Comparison of ENCODE assay signal across 26 cellular contexts in the genomic region with DNA sequence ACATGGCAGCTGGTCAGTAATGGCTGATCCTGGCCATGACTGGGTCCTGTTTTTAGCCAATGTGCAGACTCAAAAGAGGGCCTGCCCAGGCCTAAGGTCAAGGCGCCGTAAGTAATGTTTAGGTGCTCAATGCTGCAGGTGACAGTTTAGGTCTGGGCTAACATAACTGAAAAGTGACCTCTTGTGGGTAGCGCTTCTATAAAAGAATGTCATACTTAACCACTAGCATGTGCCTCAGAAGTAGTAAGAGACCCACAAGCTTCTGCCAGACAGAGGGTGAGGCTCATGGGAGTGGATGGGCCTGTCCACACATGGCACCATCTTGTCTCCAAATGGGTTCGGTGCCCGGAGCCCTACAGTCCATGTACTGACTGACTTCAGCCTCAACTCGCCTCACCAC.
"Had no signal": no experiment of that assay in that cellular context is flagged by ENCODE, and none has a peak within 500 bp of the region (broad histone marks: within the 10 kb centered on the region; RNA-seq: fewer than 3 reads in every experiment).

No MANE protein-coding gene starts in this region.

- H3K27ac ChIP-seq: breast epithelium, SJSA1 had no signal

- DNase-seq: activated CD4-positive, alpha-beta T cell treated with anti-CD3 and anti-CD28 coated beads for 48 hours; activated CD4-positive, alpha-beta T cell treated with anti-CD3 and anti-CD28 coated beads, Interleukin-2, amount 50 U/mL, for 4 hours; activated CD4-positive, CD25-positive, alpha-beta regulatory T cell treated with anti-CD3 and anti-CD28 coated beads, Interleukin-2, amount 50 U/mL, for 72 hours; activated CD8-positive, alpha-beta memory T cell treated with anti-CD3 and anti-CD28 coated beads, Interleukin-2, amount 10 ng/mL, durations not matched to agents 7 days and 5 days; activated effector memory CD4-positive, alpha-beta T cell treated with Interleukin-2 at 50 U/mL for 16 hours; activated naive CD4-positive, alpha-beta T cell; activated T-cell treated with anti-CD3 and anti-CD28 coated beads, Interleukin-2, amount 50 U/mL, for 24 hours; aorta; caudate nucleus; Kasumi-1; NCI-H1417; NCI-H2029; NCI-H2107; NCI-H2171 treated with DMSO at 0.1 percent for 48 hours; NCI-H226; NCI-H526; NCI-H774; Peyer's patch; SHP77 had no signal

- H3K4me1 ChIP-seq: breast epithelium, Peyer's patch had no signal

- H3K4me3 ChIP-seq: breast epithelium, Peyer's patch, SJSA1 had no signal

- ATAC-seq: activated CD8-positive, alpha-beta memory T cell treated with anti-CD3 and anti-CD28 coated beads, Interleukin-2, amount 10 ng/mL, durations not matched to agents 7 days and 5 days; SK-N-SH treated with all-trans-retinoic acid at 6 μM for 48 hours; WTC11 had no signal

- H3K36me3 Mint-ChIP-seq: WTC11 had no signal

- H3K27me3 ChIP-seq: breast epithelium, Peyer's patch, SJSA1 had no signal

- H3K36me3 ChIP-seq: breast epithelium had no signal

- H3K27me3 Mint-ChIP-seq: activated CD8-positive, alpha-beta memory T cell treated with anti-CD3 and anti-CD28 coated beads, Interleukin-2, amount 10 ng/mL, durations not matched to agents 7 days and 5 days; activated naive CD4-positive, alpha-beta T cell treated with anti-CD3 and anti-CD28 coated beads, Interleukin-2, amount 50 U/mL, for 24 hours; activated T-cell treated with anti-CD3 and anti-CD28 coated beads, Interleukin-2, amount 50 U/mL, for 24 hours had no signal

- H3K4me3 Mint-ChIP-seq: activated CD8-positive, alpha-beta memory T cell treated with anti-CD3 and anti-CD28 coated beads, Interleukin-2, amount 10 ng/mL, durations not matched to agents 7 days and 5 days; activated naive CD4-positive, alpha-beta T cell treated with anti-CD3 and anti-CD28 coated beads, Interleukin-2, amount 50 U/mL, for 24 hours; activated T-cell treated with anti-CD3 and anti-CD28 coated beads, Interleukin-2, amount 50 U/mL, for 24 hours; activated T-helper 1 cell treated with anti-CD3 and anti-CD28 coated beads, Interleukin-12 subunit alpha, Interleukin-12 subunit beta, Interleukin-2, Interleukin-4 antibody, amounts not matched to agents 30 ng/mL and 10 ng/mL and 1 ng/mL, durations not matched to agents 14 hours and 24 hours and 36 hours; T-helper 1 cell treated with Interleukin-12 subunit alpha and Interleukin-12 subunit beta and Interleukin-4 antibody, amounts not matched to agents 30 μg/mL and 1 μg/mL, for 36 hours; WTC11 had no signal

- H3K9me3 ChIP-seq: breast epithelium, Peyer's patch, SJSA1 had no signal

- H3K27ac Mint-ChIP-seq: activated CD8-positive, alpha-beta memory T cell treated with anti-CD3 and anti-CD28 coated beads, Interleukin-2, amount 10 ng/mL, durations not matched to agents 7 days and 5 days; activated naive CD4-positive, alpha-beta T cell treated with anti-CD3 and anti-CD28 coated beads, Interleukin-2, amount 50 U/mL, for 24 hours; activated T-helper 1 cell treated with anti-CD3 and anti-CD28 coated beads, Interleukin-12 subunit alpha, Interleukin-12 subunit beta, Interleukin-2, Interleukin-4 antibody, amounts not matched to agents 30 ng/mL and 10 ng/mL and 1 ng/mL, durations not matched to agents 14 hours and 24 hours and 36 hours; T-helper 1 cell treated with Interleukin-12 subunit alpha and Interleukin-12 subunit beta and Interleukin-4 antibody, amounts not matched to agents 30 μg/mL and 1 μg/mL, for 36 hours; WTC11 had no signal

- H3K9me3 Mint-ChIP-seq: activated naive CD4-positive, alpha-beta T cell treated with anti-CD3 and anti-CD28 coated beads, Interleukin-2, amount 50 U/mL, for 24 hours; activated T-cell treated with anti-CD3 and anti-CD28 coated beads, Interleukin-2, amount 50 U/mL, for 24 hours; activated T-helper 1 cell treated with anti-CD3 and anti-CD28 coated beads, Interleukin-12 subunit alpha, Interleukin-12 subunit beta, Interleukin-2, Interleukin-4 antibody, amounts not matched to agents 30 ng/mL and 10 ng/mL and 1 ng/mL, durations not matched to agents 14 hours and 24 hours and 36 hours; T-helper 1 cell treated with Interleukin-12 subunit alpha and Interleukin-12 subunit beta and Interleukin-4 antibody, amounts not matched to agents 30 μg/mL and 1 μg/mL, for 36 hours; WTC11 had no signal
